ENCODE assay signal across 20 cellular contexts in genomic region chr3:13411186-13411860, GRCh38. TPM values are rescaled to one million over a fixed set of nuclear protein-coding genes. Genes with fewer than 3 reads are reported as not detected.
A peak's percentile ranks its signal among the peaks of the same experiment; 100 is the strongest.
DNase-seq lines count a peak whose midpoint lies in the region; ATAC-seq, FAIRE-seq and TF ChIP-seq lines count a peak whose summit lies in the region.
"Had no signal": no experiment of that assay in that cellular context is flagged by ENCODE, and none has a peak within 500 bp of the region (broad histone marks: within the 10 kb centered on the region; RNA-seq: fewer than 3 reads in every experiment).

No MANE protein-coding gene starts in this region.

- no peak for FAIRE-seq in kidney (lab: Jason Lieb, UNC)
- FAIRE-seq: H1, keratinocyte had no signal

- no peak overlapping the region for H3K9ac ChIP-seq in kidney (ENCODE audit: low read length in 2 of 2)
- H3K9ac ChIP-seq in colonic mucosa (ENCODE audit: low read depth in 2 of 2, low read length in 2 of 2), result no peak overlapping the region

- H3K4me3 Mint-ChIP-seq in natural killer cell (no peak overlapping the region), T-cell (no peak overlapping the region), osteocyte (ENCODE audit: unreplicated experiment) (no peak overlapping the region)
- no peak overlapping the region for H3K4me3 Mint-ChIP-seq in natural killer cell treated with Interleukin-12 subunit alpha and Interleukin-12 subunit beta and Interleukin-15 and Interleukin-18, amount 100 ng/mL, for 72 hours
- H3K4me3 Mint-ChIP-seq: activated CD4-positive, alpha-beta memory T cell treated with anti-CD3 and anti-CD28 coated beads, Interleukin-2, amount 10 ng/mL, durations not matched to agents 7 days and 5 days; stimulated activated naive CD8-positive, alpha-beta T cell treated with anti-CD3 and anti-CD28 coated beads, Interleukin-15, amount 100 ng/mL, for 72 hours had no signal

- no peak overlapping the region for H3K27ac ChIP-seq in kidney (ENCODE audit: low read depth in 2 of 2, low read length in 2 of 2)
- no peak overlapping the region for H3K27ac ChIP-seq in colonic mucosa
- H3K27ac ChIP-seq: adrenal gland, cardiac muscle cell, right atrium auricular region, uterus had no signal

- H3K27me3 ChIP-seq in colonic mucosa, result no peaks in the 10 kb centered on the region
- H3K27me3 ChIP-seq: adrenal gland, cardiac muscle cell, right atrium auricular region, uterus had no signal

- H3K27me3 Mint-ChIP-seq in natural killer cell (ENCODE audit: low read depth in 2 of 2), result no peaks in the 10 kb centered on the region
- no peaks in the 10 kb centered on the region for H3K27me3 Mint-ChIP-seq in natural killer cell treated with Interleukin-12 subunit alpha and Interleukin-12 subunit beta and Interleukin-15 and Interleukin-18, amount 100 ng/mL, for 72 hours
- H3K27me3 Mint-ChIP-seq in T-cell, result no peaks in the 10 kb centered on the region
- no peaks in the 10 kb centered on the region for H3K27me3 Mint-ChIP-seq in osteocyte (ENCODE audit: unreplicated experiment)
- H3K27me3 Mint-ChIP-seq: activated CD4-positive, alpha-beta memory T cell treated with anti-CD3 and anti-CD28 coated beads, Interleukin-2, amount 10 ng/mL, durations not matched to agents 7 days and 5 days; stimulated activated naive CD8-positive, alpha-beta T cell treated with anti-CD3 and anti-CD28 coated beads, Interleukin-15, amount 100 ng/mL, for 72 hours had no signal

- no peak overlapping the region for H3K4me3 ChIP-seq in kidney (ENCODE audit: low read length in 2 of 2)
- H3K4me3 ChIP-seq in colonic mucosa, result no peak overlapping the region
- H3K4me3 ChIP-seq: adrenal gland, cardiac muscle cell, right atrium auricular region, uterus had no signal

- ATAC-seq in natural killer cell (no peak), T-cell (replicated peaks in 1 of 4) (no peak)
- no peak for ATAC-seq in natural killer cell treated with Interleukin-12 subunit alpha and Interleukin-12 subunit beta and Interleukin-15 and Interleukin-18, amount 100 ng/mL, for 72 hours
- ATAC-seq: stimulated activated naive CD8-positive, alpha-beta T cell treated with anti-CD3 and anti-CD28 coated beads, Interleukin-15, amount 100 ng/mL, for 72 hours had no signal

- peaks cover 0 to 4% of the 10 kb centered on the region in 2 donors for H3K9me3 Mint-ChIP-seq in natural killer cell
- peaks cover 3% of the 10 kb centered on the region for H3K9me3 Mint-ChIP-seq in natural killer cell treated with Interleukin-12 subunit alpha and Interleukin-12 subunit beta and Interleukin-15 and Interleukin-18, amount 100 ng/mL, for 72 hours
- peaks cover 5 to 10% (median 6%) of the 10 kb centered on the region in 3 donors for H3K9me3 Mint-ChIP-seq in T-cell
- peaks cover 10% of the 10 kb centered on the region for H3K9me3 Mint-ChIP-seq in osteocyte (ENCODE audit: unreplicated experiment)
- H3K9me3 Mint-ChIP-seq: stimulated activated naive CD8-positive, alpha-beta T cell treated with anti-CD3 and anti-CD28 coated beads, Interleukin-15, amount 100 ng/mL, for 72 hours had no signal

- intact Hi-C loops in natural killer cell (cut with micrococcal nuclease) (no loop called here), kidney (cut with DNase I) (no loop called here), colonic mucosa (cut with DNase I) (no loop called here)

- peaks cover 0 to 4% of the 10 kb centered on the region in 2 donors for H3K4me1 ChIP-seq in kidney (ENCODE audit: control insufficient read depth in 1 of 2, insufficient read depth in 1 of 2, low read depth in 1 of 2, low read length in 2 of 2)
- H3K4me1 ChIP-seq in colonic mucosa, result no peaks in the 10 kb centered on the region
- H3K4me1 ChIP-seq: adrenal gland, right atrium auricular region, uterus had no signal

- H3K27ac Mint-ChIP-seq in natural killer cell, result peak overlapping the region; percentile 72 to 94
- H3K27ac Mint-ChIP-seq in natural killer cell treated with Interleukin-12 subunit alpha and Interleukin-12 subunit beta and Interleukin-15 and Interleukin-18, amount 100 ng/mL, for 72 hours, result peak overlapping the region in 1 of 2 donors; percentile 25
- H3K27ac Mint-ChIP-seq in T-cell, result peak overlapping the region; percentile 44 to 46
- no peak overlapping the region for H3K27ac Mint-ChIP-seq in osteocyte (ENCODE audit: unreplicated experiment)
- H3K27ac Mint-ChIP-seq: activated CD4-positive, alpha-beta memory T cell treated with anti-CD3 and anti-CD28 coated beads, Interleukin-2, amount 10 ng/mL, durations not matched to agents 7 days and 5 days; stimulated activated naive CD8-positive, alpha-beta T cell treated with anti-CD3 and anti-CD28 coated beads, Interleukin-15, amount 100 ng/mL, for 72 hours had no signal

- H3K36me3 ChIP-seq in kidney (ENCODE audit: control insufficient read depth in 1 of 2, insufficient read depth in 2 of 2, low read length in 2 of 2), result no peaks in the 10 kb centered on the region
- no peaks in the 10 kb centered on the region for H3K36me3 ChIP-seq in colonic mucosa
- H3K36me3 ChIP-seq: adrenal gland, cardiac muscle cell, right atrium auricular region, uterus had no signal

- H3K36me3 Mint-ChIP-seq in natural killer cell, result no peaks in the 10 kb centered on the region
- no peaks in the 10 kb centered on the region for H3K36me3 Mint-ChIP-seq in natural killer cell treated with Interleukin-12 subunit alpha and Interleukin-12 subunit beta and Interleukin-15 and Interleukin-18, amount 100 ng/mL, for 72 hours
- peaks cover 22% of the 10 kb centered on the region for H3K36me3 Mint-ChIP-seq in T-cell
- no peaks in the 10 kb centered on the region for H3K36me3 Mint-ChIP-seq in osteocyte (ENCODE audit: unreplicated experiment)

- H3K4me1 Mint-ChIP-seq in natural killer cell (peaks cover 44 to 55% of the 10 kb centered on the region in 2 donors), T-cell (peaks cover 57 to 65% (median 61%) of the 10 kb centered on the region in 3 donors), osteocyte (ENCODE audit: unreplicated experiment) (no peaks in the 10 kb centered on the region)
- peaks cover 36 to 39% of the 10 kb centered on the region in 2 donors for H3K4me1 Mint-ChIP-seq in natural killer cell treated with Interleukin-12 subunit alpha and Interleukin-12 subunit beta and Interleukin-15 and Interleukin-18, amount 100 ng/mL, for 72 hours (ENCODE audit: low read depth in 2 of 2)

- POLR2A ChIA-PET in T-cell (lab: Charles Lee), result interaction anchor here (0.6 to 0.7 kb wide), 2 partner anchors 8 to 9 kb away, joined by 3 read pairs; no protein-coding TSS in a partner anchor

- DNase-seq in natural killer cell (no peak), T-cell (no peak), kidney (peak; percentile 1), colonic mucosa (no peak), mucosa of gallbladder (ENCODE audit: low spot score) (no peak), osteocyte (ENCODE audit: extremely low spot score, unreplicated experiment) (no peak), NCI-H2107 (lab: John Stamatoyannopoulos, UW) (no peak)
- no peak for DNase-seq in natural killer cell treated with Interleukin-12 subunit alpha and Interleukin-12 subunit beta and Interleukin-15 and Interleukin-18, amount 100 ng/mL, for 72 hours (ENCODE audit: low spot score)
- DNase-seq: activated CD4-positive, alpha-beta memory T cell treated with anti-CD3 and anti-CD28 coated beads, Interleukin-2, amount 10 ng/mL, durations not matched to agents 7 days and 5 days; adrenal gland; IMR-90; mesenchymal stem cell; NCI-H2081 treated with DMSO at 0.1 percent for 48 hours; RPMI8226; stimulated activated naive CD8-positive, alpha-beta T cell treated with anti-CD3 and anti-CD28 coated beads, Interleukin-15, amount 100 ng/mL, for 72 hours; uterus had no signal

- TF ChIP-seq CTCF in natural killer cell (IDR thresholded peaks at IDR 0.05), result no peak
- TF ChIP-seq CTCF in kidney (IDR thresholded peaks at IDR 0.05; ENCODE audit: borderline replicate concordance, extremely low read depth, insufficient read depth), result no peak
- no peak for TF ChIP-seq CTCF in colonic mucosa (IDR thresholded peaks at IDR 0.05)
- no peak for TF ChIP-seq CTCF in osteocyte (IDR thresholded peaks at IDR 0.05)

- peaks cover 0 to 5% of the 10 kb centered on the region in 2 donors for H3K9me3 ChIP-seq in kidney (ENCODE audit: control insufficient read depth in 1 of 2, low read length in 2 of 2)
- no peaks in the 10 kb centered on the region for H3K9me3 ChIP-seq in colonic mucosa
- H3K9me3 ChIP-seq: uterus had no signal

- CTCF ChIA-PET in T-cell (lab: Charles Lee), result interaction anchor here (0.6 to 0.7 kb wide), 3 partner anchors 9 to 1240 kb away, joined by 3 to 5 read pairs (median 4); no protein-coding TSS in a partner anchor

RNA-seq across cellular contexts. Expression of gene NUP210, which starts 8.8 kb away (rescaled TPM):
- total RNA-seq in natural killer cell, result 100 to 1,000 TPM; 156 to 194 (median 179) TPM
- total RNA-seq in natural killer cell treated with Interleukin-12 subunit alpha and Interleukin-12 subunit beta and Interleukin-15 and Interleukin-18, amount 100 ng/mL, for 72 hours, result 100 to 1,000 TPM; 106 to 224 TPM
- 100 to 1,000 TPM; 117 to 148 (median 125) TPM for total RNA-seq in T-cell
- 22.9 TPM for total RNA-seq in kidney
- 5.6 TPM for polyA plus RNA-seq in kidney (ENCODE audit: insufficient read depth, low read depth, low replicate concordance)
- 10 to 100 TPM in 1 of 2 donors, 1 to 10 TPM in 1; 7.5 to 23.8 TPM for total RNA-seq in colonic mucosa
- total RNA-seq in mucosa of gallbladder, result 12.1 TPM
- total RNA-seq in osteocyte, result 1.4 and 1.5 TPM in 2 replicates
